ENCODE assay signal across 1 cellular context in genomic region chr7:140924019-140924820, GRCh38.
TF ChIP-seq lines count a peak whose summit lies in the region.

No MANE protein-coding gene starts in this region.

TF ChIP-seq in HEK293, 187 proteins besides CTCF, POLR2A, EP300 and RAD21 (continued from another document and continues in another):
- TF ChIP-seq PBX3 (CRISPR knock-in tag; IDR thresholded peaks at IDR 0.05) (no peak), EGR2 (tag by site-specific recombination; IDR thresholded peaks at IDR 0.05; ENCODE audit: low read depth) (peak; percentile 92), ZBTB11 (tag by site-specific recombination; conservative IDR thresholded peaks at IDR 0.05; ENCODE audit: low read depth) (0 out of 2 replicates have a peak, but pooled peaks have one; percentile 8), ZNF660 (tag by site-specific recombination; IDR thresholded peaks at IDR 0.05) (peak; percentile 68; the same call in 1 of the 2 replicates), ZNF843 (tag by site-specific recombination; IDR thresholded peaks at IDR 0.05) (no peak), BCL11A (tag by site-specific recombination; IDR thresholded peaks at IDR 0.05; ENCODE audit: low read depth) (peak; percentile 96), KLF8 (tag by site-specific recombination; IDR thresholded peaks at IDR 0.05) (peak; percentile 59; the same call in 1 of the 2 replicates), ZNF692 (tag by site-specific recombination; IDR thresholded peaks at IDR 0.05) (no peak; the same call in 1 of the 2 replicates), ZNF24 (tag by site-specific recombination; IDR thresholded peaks at IDR 0.05) (peak; percentile 45; the same call in 1 of the 2 replicates), ZNF791 (tag by site-specific recombination; IDR thresholded peaks at IDR 0.05) (no peak), OSR2 (tag by site-specific recombination; IDR thresholded peaks at IDR 0.05) (no peak), ZNF621 (tag by site-specific recombination; IDR thresholded peaks at IDR 0.05) (no peak), KLF7 (tag by site-specific recombination; IDR thresholded peaks at IDR 0.05; ENCODE audit: borderline replicate concordance) (peak; percentile 31; the same call in 1 of the 2 replicates), ZNF747 (tag by site-specific recombination; IDR thresholded peaks at IDR 0.05) (no peak), ATF2 (tag by site-specific recombination; IDR thresholded peaks at IDR 0.05; ENCODE audit: low read depth) (no peak), ZNF561 (tag by site-specific recombination; IDR thresholded peaks at IDR 0.05; ENCODE audit: borderline replicate concordance) (peak; percentile 81), ZNF677 (tag by site-specific recombination; IDR thresholded peaks at IDR 0.05) (no peak), ZNF629 (tag by site-specific recombination; IDR thresholded peaks at IDR 0.05) (peak; percentile 90), ZNF596 (tag by site-specific recombination; IDR thresholded peaks at IDR 0.05) (no peak), ZBTB48 (tag by site-specific recombination; IDR thresholded peaks at IDR 0.05) (no peak), ZNF18 (tag by site-specific recombination; IDR thresholded peaks at IDR 0.05) (no peak), SP7 (tag by site-specific recombination; IDR thresholded peaks at IDR 0.05) (peak; percentile 48; the same call in 1 of the 2 replicates), ZNF138 (tag by site-specific recombination; IDR thresholded peaks at IDR 0.05; ENCODE audit: borderline replicate concordance) (no peak), ZNF501 (tag by site-specific recombination; IDR thresholded peaks at IDR 0.05) (peak; percentile 53; the same call in 1 of the 2 replicates), ZNF140 (tag by site-specific recombination; IDR thresholded peaks at IDR 0.05) (no peak), ZNF48 (tag by site-specific recombination; IDR thresholded peaks at IDR 0.05) (no peak), ZNF335 (tag by site-specific recombination; conservative IDR thresholded peaks at IDR 0.05) (peak; percentile 64), ZNF776 (tag by site-specific recombination; IDR thresholded peaks at IDR 0.05; ENCODE audit: borderline replicate concordance) (no peak), PRDM2 (tag by site-specific recombination; IDR thresholded peaks at IDR 0.05; ENCODE audit: borderline replicate concordance) (no peak), ZFP37 (tag by site-specific recombination; IDR thresholded peaks at IDR 0.05) (no peak), ZNF585B (tag by site-specific recombination; IDR thresholded peaks at IDR 0.05) (no peak), SP3 (tag by site-specific recombination; IDR thresholded peaks at IDR 0.05) (no peak), ZNF426 (tag by site-specific recombination; IDR thresholded peaks at IDR 0.05) (no peak), TRIM28 (IDR thresholded peaks at IDR 0.05; ENCODE audit: borderline replicate concordance, low read length) (0 out of 2 replicates have a peak, but pooled peaks have one; percentile 7), ZBTB6 (tag by site-specific recombination; IDR thresholded peaks at IDR 0.05) (peak; percentile 87), ZNF558 (tag by site-specific recombination; IDR thresholded peaks at IDR 0.05) (peak; percentile 27; the same call in 1 of the 2 replicates), KLF17 (tag by site-specific recombination; IDR thresholded peaks at IDR 0.05) (no peak), ZIC2 (tag by site-specific recombination; IDR thresholded peaks at IDR 0.05) (peak; percentile 48; the same call in 1 of the 2 replicates), ZBTB7A (tag by site-specific recombination; IDR thresholded peaks at IDR 0.05; ENCODE audit: low read depth) (no peak), ZSCAN18 (tag by site-specific recombination; IDR thresholded peaks at IDR 0.05) (no peak), OVOL3 (tag by site-specific recombination; IDR thresholded peaks at IDR 0.05) (0 out of 2 replicates have a peak, but pooled peaks have one; percentile 21), YY1 (tag by site-specific recombination; IDR thresholded peaks at IDR 0.05) (peak; percentile 78)
